11 cellular contexts compared by ENCODE assay signal in the genomic region with DNA sequence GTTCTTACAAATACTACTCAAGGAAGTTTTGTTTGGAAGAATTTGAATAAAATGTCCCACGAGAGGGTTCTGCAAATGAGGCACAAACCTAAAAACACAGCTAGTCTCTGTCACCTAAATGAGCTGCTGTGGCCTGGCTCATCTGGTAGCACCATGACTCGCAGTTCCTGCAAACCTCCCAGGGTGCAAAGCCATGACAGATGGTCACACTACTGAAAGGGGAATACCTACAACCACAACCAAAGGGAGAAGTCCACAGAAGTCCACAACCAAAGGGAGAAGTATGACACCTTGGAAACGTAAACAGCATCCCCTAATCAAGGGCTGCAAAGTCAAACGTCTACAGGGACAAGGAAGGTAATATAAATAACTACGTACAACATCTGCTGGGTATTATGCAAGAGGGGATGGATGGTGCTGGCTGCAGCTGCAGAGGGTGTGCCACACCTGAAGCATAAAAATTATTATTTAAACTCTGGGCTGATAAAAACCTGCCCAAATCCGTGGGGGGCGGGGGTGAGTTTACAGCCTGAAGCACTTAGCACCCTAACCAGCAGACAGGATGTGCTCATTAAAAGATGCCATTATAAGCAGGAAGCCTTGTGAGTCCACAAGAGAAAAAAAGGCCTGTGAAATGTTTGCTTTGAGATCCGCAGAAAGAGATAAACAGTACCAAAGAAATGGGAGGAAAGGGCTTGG.
DNase-seq lines count a peak whose midpoint lies in the region; ATAC-seq, FAIRE-seq and TF ChIP-seq lines count a peak whose summit lies in the region.
"Had no signal": no experiment of that assay in that cellular context is flagged by ENCODE, and none has a peak within 500 bp of the region (broad histone marks: within the 10 kb centered on the region; RNA-seq: fewer than 3 reads in every experiment).

No MANE protein-coding gene starts in this region.

- FAIRE-seq in GM12892 (lab: Jason Lieb, UNC), result peak; percentile 94
- no peak for FAIRE-seq in pancreas (lab: Jason Lieb, UNC)

- H3K36me3 ChIP-seq in body of pancreas (replicated peaks in 1 of 2; ENCODE audit: insufficient read depth in 1 of 2, low read depth in 2 of 2) (no peaks in the 10 kb centered on the region), pancreas (no peaks in the 10 kb centered on the region)

- H3K27me3 ChIP-seq in body of pancreas (no peaks in the 10 kb centered on the region), pancreas (no peaks in the 10 kb centered on the region)

- intact Hi-C loops in body of pancreas (cut with DNase I), result no loop called here
- intact Hi-C loops in pancreas (cut with DNase I), result no loop called here

- peak; percentile 63 for ATAC-seq in body of pancreas
- ATAC-seq in pancreas, result peak in 3 of 4 donors; percentile 56 to 73 (median 70)
- no peak for ATAC-seq in GM21529 (IDR thresholded peaks at IDR 0.05; ENCODE audit: unreplicated experiment)
- no peak for ATAC-seq in HG03097 (IDR thresholded peaks at IDR 0.05; ENCODE audit: low FRiP score, unreplicated experiment)
- ATAC-seq: naive thymus-derived CD8-positive, alpha-beta T cell had no signal

- no peak for DNase-seq in GM12892 (ENCODE audit: insufficient read length)
- DNase-seq in MV-4-11 (lab: John Stamatoyannopoulos, UW), result peak; percentile 18
- peak in 3 of 4 donors; percentile 19 to 47 (median 35) for DNase-seq in body of pancreas
- DNase-seq in pancreas, result peak in 1 of 6 donors; percentile 18
- no peak for DNase-seq in amygdala (lab: John Stamatoyannopoulos, UW)
- DNase-seq in HuH-7 (ENCODE audit: low spot score), result no peak
- DNase-seq: activated B cell treated with CpG ODN at 0.5 μM for 24 hours; naive thymus-derived CD8-positive, alpha-beta T cell; NCI-H446 had no signal

- H3K4me1 ChIP-seq in body of pancreas, result peaks cover 22% of the 10 kb centered on the region
- H3K4me1 ChIP-seq in pancreas, result peaks cover 0 to 12% (median 9%) of the 10 kb centered on the region in 3 donors

- H3K27ac ChIP-seq in body of pancreas, result peak overlapping the region in 2 of 4 donors; percentile 10 to 44
- peak overlapping the region in 1 of 4 donors; percentile 1 for H3K27ac ChIP-seq in pancreas

- H3K4me3 ChIP-seq in body of pancreas, result no peak overlapping the region
- H3K4me3 ChIP-seq in pancreas, result no peak overlapping the region

- H3K9me3 ChIP-seq in body of pancreas (no peaks in the 10 kb centered on the region), pancreas (no peaks in the 10 kb centered on the region)

- TF ChIP-seq CTCF in body of pancreas (IDR thresholded peaks at IDR 0.05) (no peak), pancreas (IDR thresholded peaks at IDR 0.05) (no peak)

- 32 to 40% methylated on average over 8 of the region's 8 CpGs for WGBS in body of pancreas, 2 donors
- WGBS in pancreas, 2 donors, result 42 to 43% methylated on average over 8 of the region's 8 CpGs

- TF ChIP-seq POLR2A in GM12892 (IDR thresholded peaks at IDR 0.05; ENCODE audit: low read depth, low read length) (no peak), body of pancreas (IDR thresholded peaks at IDR 0.05) (no peak)

Comparison
In these comparisons a context has a peak if more than half of its experiments do, and no peak if none do; other contexts are left out.
1. DNase-seq: peak in MV-4-11 (single experiment) and body of pancreas (3 of 4); none in GM12892 (single experiment), amygdala (0 of 56) and HuH-7 (single experiment).
2. ATAC-seq: peak in body of pancreas (single experiment) and pancreas (3 of 4); none in GM21529 (single experiment) and HG03097 (single experiment).